ENCODE assay signal across 8 cellular contexts in genomic region chr14:35883677-35884293, GRCh38. TPM values are rescaled to one million over a fixed set of nuclear protein-coding genes. Genes with fewer than 3 reads are reported as not detected.
A peak's percentile ranks its signal among the peaks of the same experiment; 100 is the strongest.
DNase-seq lines count a peak whose midpoint lies in the region; ATAC-seq and TF ChIP-seq lines count a peak whose summit lies in the region.

No MANE protein-coding gene starts in this region.

- no peaks in the 10 kb centered on the region for H3K79me2 ChIP-seq in OCI-LY3 (ENCODE audit: low read length)
- no peaks in the 10 kb centered on the region for H3K79me2 ChIP-seq in osteoblast (ENCODE audit: insufficient read depth, low read length)

- no peaks in the 10 kb centered on the region for H3K9me3 Mint-ChIP-seq in endothelial cell (ENCODE audit: unreplicated experiment)

- no peaks in the 10 kb centered on the region for H3K27me3 ChIP-seq in OCI-LY3 (ENCODE audit: low read depth, low read length)
- no peaks in the 10 kb centered on the region for H3K27me3 ChIP-seq in osteoblast (ENCODE audit: insufficient read depth, low read length)

- TF ChIP-seq CTCF in OCI-LY3 (IDR thresholded peaks at IDR 0.05; ENCODE audit: low read depth, low read length): peak; percentile 85
- TF ChIP-seq CTCF in endothelial cell (IDR thresholded peaks at IDR 0.05; ENCODE audit: unreplicated experiment): peak; percentile 75
- peak; percentile 83 for TF ChIP-seq CTCF in osteoblast (IDR thresholded peaks at IDR 0.05; ENCODE audit: extremely low read depth, low read depth, low read length)

- H3K27ac ChIP-seq in OCI-LY3 (ENCODE audit: low read length): no peak overlapping the region
- no peak overlapping the region for H3K27ac ChIP-seq in osteoblast (ENCODE audit: low read depth, low read length)

- H3K36me3 Mint-ChIP-seq in endothelial cell (ENCODE audit: low read depth, unreplicated experiment): peaks cover 3% of the 10 kb centered on the region

- H2AFZ ChIP-seq in OCI-LY3 (ENCODE audit: low read depth, low read length) (peak overlapping the region; percentile 63; the same call in 1 of the 2 replicates), osteoblast (ENCODE audit: low read length) (peak overlapping the region; percentile 11)

- DNase-seq in NCI-H1105 treated with DMSO at 0.1 percent for 48 hours (lab: John Stamatoyannopoulos, UW) (peak; percentile 36), NCI-H1105 (lab: John Stamatoyannopoulos, UW) (no peak), endothelial cell (ENCODE audit: low spot score) (peak; percentile 28), osteoblast (ENCODE audit: insufficient read length, low spot score, missing footprints) (peak; percentile 22)

- H3K4me3 ChIP-seq in OCI-LY3 (ENCODE audit: low read length) (no peak overlapping the region), osteoblast (ENCODE audit: insufficient read depth, low read length) (no peak overlapping the region)

- H3K36me3 ChIP-seq in OCI-LY3 (replicated peaks; ENCODE audit: low read depth, low read length) (no peaks in the 10 kb centered on the region), osteoblast (ENCODE audit: insufficient read depth, low read length) (no peaks in the 10 kb centered on the region)

- no peaks in the 10 kb centered on the region for H3K4me1 Mint-ChIP-seq in endothelial cell (ENCODE audit: unreplicated experiment)

- ATAC-seq in HG02759 (IDR thresholded peaks at IDR 0.05; ENCODE audit: unreplicated experiment) (peak; percentile 40), HG03469 (IDR thresholded peaks at IDR 0.05; ENCODE audit: unreplicated experiment) (no peak), HG03108 (IDR thresholded peaks at IDR 0.05; ENCODE audit: unreplicated experiment) (no peak)

- H3K27me3 Mint-ChIP-seq in endothelial cell (ENCODE audit: unreplicated experiment): no peaks in the 10 kb centered on the region

- H3K4me1 ChIP-seq in OCI-LY3 (ENCODE audit: low read length) (no peaks in the 10 kb centered on the region; the same call in 1 of the 2 replicates), osteoblast (ENCODE audit: insufficient read depth, low read length) (peaks cover 8% of the 10 kb centered on the region)

- H3K9me3 ChIP-seq in OCI-LY3 (ENCODE audit: insufficient read depth, low read length): no peaks in the 10 kb centered on the region
- no peaks in the 10 kb centered on the region for H3K9me3 ChIP-seq in osteoblast (ENCODE audit: low read depth, low read length)

- H3K4me2 ChIP-seq in OCI-LY3 (ENCODE audit: low read length) (peak overlapping the region; percentile 39), osteoblast (ENCODE audit: insufficient read depth, low read length) (peak overlapping the region; percentile 28)

- H3K27ac Mint-ChIP-seq in endothelial cell (ENCODE audit: unreplicated experiment): no peak overlapping the region

- H3K9ac ChIP-seq in OCI-LY3 (ENCODE audit: low read length): no peak overlapping the region

- H4K20me1 ChIP-seq in OCI-LY3 (ENCODE audit: insufficient read depth, low read length) (no peaks in the 10 kb centered on the region), osteoblast (ENCODE audit: insufficient read depth, low read length) (no peaks in the 10 kb centered on the region)

- H3K4me3 Mint-ChIP-seq in endothelial cell (ENCODE audit: unreplicated experiment): no peak overlapping the region

RNA-seq across cellular contexts. Expression of gene BRMS1L, which starts 57.6 kb away (rescaled TPM):
- total RNA-seq in endothelial cell (ENCODE audit: unreplicated experiment) (16.8 TPM), osteoblast (3.6 and 5.0 TPM in 2 replicates)
